Comparison of ENCODE assay signal across 2 cellular contexts in the genomic region with DNA sequence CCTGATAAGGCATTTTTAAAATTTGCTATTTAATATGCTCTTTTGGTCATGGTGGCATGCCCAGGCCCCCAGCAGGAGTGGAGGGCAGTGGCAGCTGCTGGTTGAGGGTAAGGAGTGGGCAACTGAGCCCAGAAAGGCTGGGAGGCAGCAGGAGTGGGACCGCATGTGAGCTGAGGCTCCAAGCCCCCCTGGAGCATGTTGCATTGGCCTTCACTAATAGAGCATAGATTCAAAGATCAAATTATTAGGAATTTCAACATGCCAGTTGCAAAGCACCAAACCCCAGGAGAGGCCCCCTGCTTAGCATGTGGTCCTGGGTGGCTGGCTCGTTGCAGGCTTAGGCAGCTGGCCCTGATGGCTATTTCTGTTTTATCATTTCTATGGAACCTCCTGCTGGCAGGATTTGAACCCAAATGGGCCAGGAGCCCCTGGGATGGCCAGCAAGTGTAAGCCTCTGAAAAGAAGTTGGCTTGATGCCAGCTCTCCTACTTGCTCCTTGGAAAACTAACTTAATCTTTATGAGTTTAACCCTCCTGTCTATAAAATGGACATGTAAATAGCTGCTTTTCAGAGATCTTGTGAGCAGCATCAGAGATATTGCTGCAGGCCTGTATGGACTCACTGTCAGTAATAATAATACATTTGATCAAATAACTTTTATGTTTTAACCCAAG.
A peak's percentile ranks its signal among the peaks of the same experiment; 100 is the strongest.
TF ChIP-seq lines count a peak whose summit lies in the region.

No MANE protein-coding gene starts in this region.

TF ChIP-seq in HepG2, 621 proteins besides CTCF, POLR2A, EP300 and RAD21:
- no peak for TF ChIP-seq ZBTB38 (CRISPR knock-in tag; IDR thresholded peaks at IDR 0.05)
- TF ChIP-seq, protein P1, sequence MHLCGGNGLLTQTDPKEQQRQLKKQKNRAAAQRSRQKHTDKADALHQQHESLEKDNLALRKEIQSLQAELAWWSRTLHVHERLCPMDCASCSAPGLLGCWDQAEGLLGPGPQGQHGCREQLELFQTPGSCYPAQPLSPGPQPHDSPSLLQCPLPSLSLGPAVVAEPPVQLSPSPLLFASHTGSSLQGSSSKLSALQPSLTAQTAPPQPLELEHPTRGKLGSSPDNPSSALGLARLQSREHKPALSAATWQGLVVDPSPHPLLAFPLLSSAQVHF (CRISPR knock-in tag; IDR thresholded peaks at IDR 0.05), result no peak
- TF ChIP-seq, protein P2, sequence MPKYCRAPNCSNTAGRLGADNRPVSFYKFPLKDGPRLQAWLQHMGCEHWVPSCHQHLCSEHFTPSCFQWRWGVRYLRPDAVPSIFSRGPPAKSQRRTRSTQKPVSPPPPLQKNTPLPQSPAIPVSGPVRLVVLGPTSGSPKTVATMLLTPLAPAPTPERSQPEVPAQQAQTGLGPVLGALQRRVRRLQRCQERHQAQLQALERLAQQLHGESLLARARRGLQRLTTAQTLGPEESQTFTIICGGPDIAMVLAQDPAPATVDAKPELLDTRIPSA (CRISPR knock-in tag; IDR thresholded peaks at IDR 0.05; ENCODE audit: borderline replicate concordance), result no peak
- TF ChIP-seq MXD1 (CRISPR knock-in tag; IDR thresholded peaks at IDR 0.05), result no peak
- TF ChIP-seq DBP (CRISPR knock-in tag; IDR thresholded peaks at IDR 0.05; ENCODE audit: not compliant biosample characterization), result no peak
- no peak for TF ChIP-seq ZNF468 (CRISPR knock-in tag; IDR thresholded peaks at IDR 0.05)
- no peak for TF ChIP-seq MTF1 (CRISPR knock-in tag; IDR thresholded peaks at IDR 0.05)
- TF ChIP-seq EEA1 (CRISPR knock-in tag; IDR thresholded peaks at IDR 0.05; ENCODE audit: borderline replicate concordance), result no peak
- peak; percentile 56; the same call in 1 of the 2 replicates for TF ChIP-seq LCORL (IDR thresholded peaks at IDR 0.05)
- no peak for TF ChIP-seq LCORL (CRISPR knock-in tag; IDR thresholded peaks at IDR 0.05)

TF ChIP-seq in K562, 482 proteins besides CTCF, POLR2A, EP300 and RAD21:
- TF ChIP-seq PRPF4 (IDR thresholded peaks at IDR 0.05; ENCODE audit: insufficient read depth, low read depth, low read length, poor library complexity, severe bottlenecking) (no peak), PTRF (tag; IDR thresholded peaks at IDR 0.05) (no peak), EP400 (IDR thresholded peaks at IDR 0.05) (no peak), SREBF2 (CRISPR knock-in tag; IDR thresholded peaks at IDR 0.05) (no peak), CTBP1 (IDR thresholded peaks at IDR 0.05; ENCODE audit: borderline replicate concordance) (no peak), TCF3 (CRISPR knock-in tag; IDR thresholded peaks at IDR 0.05) (no peak), CBX3 (IDR thresholded peaks at IDR 0.05; ENCODE audit: borderline replicate concordance in 1 of 2, low read length in 2 of 2) (no peak), NFIX (CRISPR knock-in tag; IDR thresholded peaks at IDR 0.05; ENCODE audit: low read depth) (peak; percentile 73), ZNF644 (tag; IDR thresholded peaks at IDR 0.05; ENCODE audit: low read depth) (no peak), POLR2G (IDR thresholded peaks at IDR 0.05; ENCODE audit: low read depth, low read length) (no peak), NFIC (IDR thresholded peaks at IDR 0.05) (peak; percentile 93)
- TF ChIP-seq, protein P3, sequence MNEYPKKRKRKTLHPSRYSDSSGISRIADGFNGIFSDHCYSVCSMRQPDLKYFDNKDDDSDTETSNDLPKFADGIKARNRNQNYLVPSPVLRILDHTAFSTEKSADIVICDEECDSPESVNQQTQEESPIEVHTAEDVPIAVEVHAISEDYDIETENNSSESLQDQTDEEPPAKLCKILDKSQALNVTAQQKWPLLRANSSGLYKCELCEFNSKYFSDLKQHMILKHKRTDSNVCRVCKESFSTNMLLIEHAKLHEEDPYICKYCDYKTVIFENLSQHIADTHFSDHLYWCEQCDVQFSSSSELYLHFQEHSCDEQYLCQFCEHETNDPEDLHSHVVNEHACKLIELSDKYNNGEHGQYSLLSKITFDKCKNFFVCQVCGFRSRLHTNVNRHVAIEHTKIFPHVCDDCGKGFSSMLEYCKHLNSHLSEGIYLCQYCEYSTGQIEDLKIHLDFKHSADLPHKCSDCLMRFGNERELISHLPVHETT (CRISPR knock-in tag; conservative IDR thresholded peaks at IDR 0.05 in 1 of 2, IDR thresholded peaks at IDR 0.05 in 1 of 2), result no peak
- TF ChIP-seq, protein P4, sequence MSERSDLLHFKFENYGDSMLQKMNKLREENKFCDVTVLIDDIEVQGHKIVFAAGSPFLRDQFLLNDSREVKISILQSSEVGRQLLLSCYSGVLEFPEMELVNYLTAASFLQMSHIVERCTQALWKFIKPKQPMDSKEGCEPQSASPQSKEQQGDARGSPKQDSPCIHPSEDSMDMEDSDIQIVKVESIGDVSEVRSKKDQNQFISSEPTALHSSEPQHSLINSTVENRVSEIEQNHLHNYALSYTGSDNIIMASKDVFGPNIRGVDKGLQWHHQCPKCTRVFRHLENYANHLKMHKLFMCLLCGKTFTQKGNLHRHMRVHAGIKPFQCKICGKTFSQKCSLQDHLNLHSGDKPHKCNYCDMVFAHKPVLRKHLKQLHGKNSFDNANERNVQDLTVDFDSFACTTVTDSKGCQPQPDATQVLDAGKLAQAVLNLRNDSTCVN (CRISPR knock-in tag; IDR thresholded peaks at IDR 0.05), result no peak
- TF ChIP-seq, protein P5, sequence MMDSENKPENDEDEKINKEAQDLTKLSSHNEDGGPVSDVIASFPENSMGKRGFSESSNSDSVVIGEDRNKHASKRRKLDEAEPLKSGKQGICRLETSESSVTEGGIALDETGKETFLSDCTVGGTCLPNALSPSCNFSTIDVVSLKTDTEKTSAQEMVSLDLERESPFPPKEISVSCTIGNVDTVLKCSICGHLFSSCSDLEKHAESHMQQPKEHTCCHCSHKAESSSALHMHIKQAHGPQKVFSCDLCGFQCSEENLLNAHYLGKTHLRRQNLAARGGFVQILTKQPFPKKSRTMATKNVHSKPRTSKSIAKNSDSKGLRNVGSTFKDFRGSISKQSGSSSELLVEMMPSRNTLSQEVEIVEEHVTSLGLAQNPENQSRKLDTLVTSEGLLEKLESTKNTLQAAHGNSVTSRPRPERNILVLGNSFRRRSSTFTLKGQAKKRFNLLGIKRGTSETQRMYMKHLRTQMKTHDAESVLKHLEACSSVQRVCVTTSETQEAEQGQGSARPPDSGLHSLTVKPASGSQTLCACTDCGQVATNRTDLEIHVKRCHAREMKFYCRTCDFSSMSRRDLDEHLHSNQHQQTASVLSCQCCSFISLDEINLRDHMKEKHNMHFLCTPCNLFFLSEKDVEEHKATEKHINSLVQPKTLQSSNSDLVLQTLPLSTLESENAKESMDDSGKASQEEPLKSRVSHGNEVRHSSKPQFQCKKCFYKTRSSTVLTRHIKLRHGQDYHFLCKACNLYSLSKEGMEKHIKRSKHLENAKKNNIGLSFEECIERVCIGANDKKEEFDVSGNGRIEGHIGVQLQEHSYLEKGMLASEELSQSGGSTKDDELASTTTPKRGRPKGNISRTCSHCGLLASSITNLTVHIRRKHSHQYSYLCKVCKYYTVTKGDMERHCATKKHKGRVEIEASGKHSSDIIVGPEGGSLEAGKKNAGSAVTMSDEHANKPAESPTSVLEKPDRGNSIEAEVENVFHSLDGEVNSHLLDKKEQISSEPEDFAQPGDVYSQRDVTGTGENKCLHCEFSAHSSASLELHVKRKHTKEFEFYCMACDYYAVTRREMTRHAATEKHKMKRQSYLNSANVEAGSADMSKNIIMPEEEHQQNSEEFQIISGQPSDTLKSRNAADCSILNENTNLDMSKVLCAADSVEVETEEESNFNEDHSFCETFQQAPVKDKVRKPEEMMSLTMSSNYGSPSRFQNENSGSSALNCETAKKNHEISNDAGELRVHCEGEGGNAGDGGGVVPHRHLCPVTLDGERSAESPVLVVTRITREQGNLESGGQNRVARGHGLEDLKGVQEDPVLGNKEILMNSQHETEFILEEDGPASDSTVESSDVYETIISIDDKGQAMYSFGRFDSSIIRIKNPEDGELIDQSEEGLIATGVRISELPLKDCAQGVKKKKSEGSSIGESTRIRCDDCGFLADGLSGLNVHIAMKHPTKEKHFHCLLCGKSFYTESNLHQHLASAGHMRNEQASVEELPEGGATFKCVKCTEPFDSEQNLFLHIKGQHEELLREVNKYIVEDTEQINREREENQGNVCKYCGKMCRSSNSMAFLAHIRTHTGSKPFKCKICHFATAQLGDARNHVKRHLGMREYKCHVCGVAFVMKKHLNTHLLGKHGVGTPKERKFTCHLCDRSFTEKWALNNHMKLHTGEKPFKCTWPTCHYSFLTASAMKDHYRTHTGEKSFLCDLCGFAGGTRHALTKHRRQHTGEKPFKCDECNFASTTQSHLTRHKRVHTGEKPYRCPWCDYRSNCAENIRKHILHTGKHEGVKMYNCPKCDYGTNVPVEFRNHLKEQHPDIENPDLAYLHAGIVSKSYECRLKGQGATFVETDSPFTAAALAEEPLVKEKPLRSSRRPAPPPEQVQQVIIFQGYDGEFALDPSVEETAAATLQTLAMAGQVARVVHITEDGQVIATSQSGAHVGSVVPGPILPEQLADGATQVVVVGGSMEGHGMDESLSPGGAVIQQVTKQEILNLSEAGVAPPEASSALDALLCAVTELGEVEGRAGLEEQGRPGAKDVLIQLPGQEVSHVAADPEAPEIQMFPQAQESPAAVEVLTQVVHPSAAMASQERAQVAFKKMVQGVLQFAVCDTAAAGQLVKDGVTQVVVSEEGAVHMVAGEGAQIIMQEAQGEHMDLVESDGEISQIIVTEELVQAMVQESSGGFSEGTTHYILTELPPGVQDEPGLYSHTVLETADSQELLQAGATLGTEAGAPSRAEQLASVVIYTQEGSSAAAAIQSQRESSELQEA (IDR thresholded peaks at IDR 0.05; ENCODE audit: low read depth), result no peak
- TF ChIP-seq, protein P6, sequence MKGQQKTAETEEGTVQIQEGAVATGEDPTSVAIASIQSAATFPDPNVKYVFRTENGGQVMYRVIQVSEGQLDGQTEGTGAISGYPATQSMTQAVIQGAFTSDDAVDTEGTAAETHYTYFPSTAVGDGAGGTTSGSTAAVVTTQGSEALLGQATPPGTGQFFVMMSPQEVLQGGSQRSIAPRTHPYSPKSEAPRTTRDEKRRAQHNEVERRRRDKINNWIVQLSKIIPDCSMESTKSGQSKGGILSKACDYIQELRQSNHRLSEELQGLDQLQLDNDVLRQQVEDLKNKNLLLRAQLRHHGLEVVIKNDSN (CRISPR knock-in tag; IDR thresholded peaks at IDR 0.05), result no peak
TF ChIP-seq in K562: peak in this region for 2.
